6 cellular contexts compared by ENCODE assay signal in the genomic region with DNA sequence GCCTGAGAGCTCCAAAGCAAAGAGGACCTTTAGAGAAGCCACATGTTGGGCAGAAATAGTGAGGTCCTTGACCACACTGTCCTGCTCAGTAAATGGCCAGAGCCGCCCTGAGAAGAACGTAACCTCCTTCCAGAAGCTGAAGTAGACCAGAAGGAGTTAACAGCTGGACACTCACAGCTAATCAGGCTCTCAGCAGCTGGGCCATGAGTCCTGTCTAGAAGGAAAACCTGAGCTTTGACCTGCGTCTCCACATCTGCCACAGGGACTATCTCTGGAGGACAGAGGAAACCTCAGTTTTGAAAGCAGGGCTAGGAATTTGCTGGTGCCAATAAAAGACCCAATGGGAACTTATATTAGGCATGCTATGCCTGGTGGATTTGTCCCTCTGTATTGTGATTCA.
"Had no signal": no experiment of that assay in that cellular context is flagged by ENCODE, and none has a peak within 500 bp of the region (broad histone marks: within the 10 kb centered on the region; RNA-seq: fewer than 3 reads in every experiment).

No MANE protein-coding gene starts in this region.

- DNase-seq: H9, HCEC 1CT, KG1 had no signal

- H3K27ac Mint-ChIP-seq: GM23338, H9, IgD-negative memory B cell had no signal

- H3K9me3 Mint-ChIP-seq: H9, IgD-negative memory B cell had no signal

- H3K4me1 Mint-ChIP-seq: GM23338, H9 had no signal

- H3K4me3 Mint-ChIP-seq: GM23338, H9, IgD-negative memory B cell had no signal

- ATAC-seq: GM23338, HepG2 had no signal

- H3K27me3 Mint-ChIP-seq: IgD-negative memory B cell had no signal
